Comparison of ENCODE assay signal across 15 cellular contexts in the genomic region with DNA sequence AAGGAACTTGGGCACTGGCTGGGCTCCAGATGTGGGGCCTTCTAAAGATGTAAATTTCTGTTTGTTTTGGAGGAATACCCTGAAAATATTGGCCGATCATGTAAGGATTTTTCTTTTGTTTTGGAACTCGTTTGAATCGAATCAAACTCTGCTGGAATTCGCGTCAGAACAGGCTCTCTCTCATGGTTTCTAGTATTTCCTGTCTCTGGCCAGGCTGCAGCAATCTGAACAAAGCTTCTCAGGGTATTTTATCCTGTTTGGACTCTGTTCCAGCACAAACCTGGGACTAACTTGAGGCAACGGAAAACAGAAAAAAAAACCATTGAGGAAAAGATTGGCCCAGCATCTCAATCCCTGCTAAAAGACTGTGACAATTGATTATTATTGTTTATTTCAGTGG.
A peak's percentile ranks its signal among the peaks of the same experiment; 100 is the strongest.
DNase-seq lines count a peak whose midpoint lies in the region; ATAC-seq, FAIRE-seq and TF ChIP-seq lines count a peak whose summit lies in the region.
"Had no signal": no experiment of that assay in that cellular context is flagged by ENCODE, and none has a peak within 500 bp of the region (broad histone marks: within the 10 kb centered on the region; RNA-seq: fewer than 3 reads in every experiment).

No MANE protein-coding gene starts in this region.

- H3K4me2 ChIP-seq in parathyroid adenoma (ENCODE audit: low read length): no peak overlapping the region

- CTCF ChIA-PET in RWPE1 (lab: Yijun Ruan, JAX): interaction anchor here (1.7 kb wide), 1 partner anchor 91 kb away, joined by 3 read pairs; no protein-coding TSS in a partner anchor

- ATAC-seq in left cardiac atrium (peak; percentile 33 to 41), HG03159 (IDR thresholded peaks at IDR 0.05; ENCODE audit: unreplicated experiment) (no peak), HG03565 (IDR thresholded peaks at IDR 0.05; ENCODE audit: unreplicated experiment) (no peak)
- ATAC-seq: left lung, T-helper 17 cell had no signal

- intact Hi-C loops in left cardiac atrium (cut with DNase I): no loop called here

- FAIRE-seq in bronchial epithelial cell (lab: Jason Lieb, UNC): no peak
- FAIRE-seq: endometrium, G401.6 had no signal

- no peak overlapping the region for H2AFZ ChIP-seq in parathyroid adenoma

- TF ChIP-seq CTCF in bronchial epithelial cell (IDR thresholded peaks at IDR 0.05; ENCODE audit: insufficient read depth, low read length, severe bottlenecking) (no peak), parathyroid adenoma (IDR thresholded peaks at IDR 0.05) (no peak), RWPE1 (conservative IDR thresholded peaks at IDR 0.05; ENCODE audit: low read depth) (no peak)

- H3K27me3 ChIP-seq in bronchial epithelial cell (ENCODE audit: control insufficient read depth, insufficient read depth, low read length) (no peaks in the 10 kb centered on the region), parathyroid adenoma (ENCODE audit: control insufficient read depth, insufficient read depth, low read length) (no peaks in the 10 kb centered on the region)
- H3K27me3 ChIP-seq: left lung had no signal

- no peaks in the 10 kb centered on the region for H3K79me2 ChIP-seq in parathyroid adenoma

- H3K4me3 ChIP-seq in bronchial epithelial cell (ENCODE audit: low read depth, low read length) (no peak overlapping the region), parathyroid adenoma (ENCODE audit: low read depth, low read length) (no peak overlapping the region)
- H3K4me3 ChIP-seq: left lung had no signal

- POLR2A ChIA-PET in RWPE1 (lab: Yijun Ruan, JAX; ENCODE audit: low non-redundant PET): no interaction called here

- peak; percentile 29 for DNase-seq in AG08395 (ENCODE audit: low spot score)
- DNase-seq in bronchial epithelial cell (ENCODE audit: low read depth): peak; percentile 20
- no peak for DNase-seq in left cardiac atrium
- DNase-seq in A172 (ENCODE audit: low spot score): no peak
- DNase-seq in RWPE1 (ENCODE audit: low spot score): no peak
- DNase-seq: activated gamma-delta T cell treated with Interleukin-2 at 50 U/mL for 16 hours; left lung; NK-92 treated with Interleukin-12 subunit alpha and Interleukin-12 subunit beta, amount 100 ng/mL, for 24 hours; substantia nigra; T-helper 17 cell had no signal

- H3K36me3 ChIP-seq in bronchial epithelial cell (ENCODE audit: control insufficient read depth, insufficient read depth, low read length) (no peaks in the 10 kb centered on the region), parathyroid adenoma (ENCODE audit: control insufficient read depth, insufficient read depth, low read length) (no peaks in the 10 kb centered on the region)
- H3K36me3 ChIP-seq: left lung had no signal

- H3K9me3 ChIP-seq in parathyroid adenoma (ENCODE audit: control insufficient read depth, low read length): no peaks in the 10 kb centered on the region
- H3K9me3 ChIP-seq: left lung had no signal

- peak overlapping the region; percentile 57 for H3K27ac ChIP-seq in parathyroid adenoma
- no peak overlapping the region for H3K27ac ChIP-seq in RWPE1

- H3K4me1 ChIP-seq in parathyroid adenoma: no peaks in the 10 kb centered on the region

- no peak overlapping the region for H3K9ac ChIP-seq in parathyroid adenoma

Comparison
In these comparisons a context has a peak if more than half of its experiments do, and no peak if none do; other contexts are left out.
1. DNase-seq: peak in AG08395 (single experiment) and bronchial epithelial cell (single experiment); none in left cardiac atrium (single experiment), A172 (single experiment) and RWPE1 (single experiment).
2. ATAC-seq: peak in left cardiac atrium (2 of 2); none in HG03159 (single experiment) and HG03565 (single experiment).